ENCODE assay signal across 15 cellular contexts in genomic region chr5:1509346-1510085, GRCh38. TPM values are rescaled to one million over a fixed set of nuclear protein-coding genes. Genes with fewer than 3 reads are reported as not detected.
A peak's percentile ranks its signal among the peaks of the same experiment; 100 is the strongest.
DNase-seq lines count a peak whose midpoint lies in the region; ATAC-seq, FAIRE-seq and TF ChIP-seq lines count a peak whose summit lies in the region.
"Had no signal": no experiment of that assay in that cellular context is flagged by ENCODE, and none has a peak within 500 bp of the region (broad histone marks: within the 10 kb centered on the region; RNA-seq: fewer than 3 reads in every experiment).

No MANE protein-coding gene starts in this region.

- peaks cover 2% of the 10 kb centered on the region; the same call in 1 of the 2 replicates for H3K23me2 ChIP-seq in H1 (ENCODE audit: low read depth, low read length)

- no peak overlapping the region; the same call in 1 of the 2 replicates for H2BK5ac ChIP-seq in H1 (ENCODE audit: low read depth, low read length)

- 93% methylated on average over 30 of the region's 30 CpGs; no CpG with 5 or more reads in 1 of the 2 experiments for WGBS in H1 (ENCODE audit: extremely low coverage in 1 of 2, insufficient coverage in 1 of 2, insufficient read length in 1 of 2, insufficient replicate concordance in 2 of 2, low coverage in 1 of 2, low lambda C conversion rate in 2 of 2, missing lambda C conversion rate in 1 of 2), 2 experiments
- 91% methylated on average over 29 to 30 of the region's 30 CpGs for WGBS in esophagus squamous epithelium, 2 donors

- peaks cover 35% of the 10 kb centered on the region for H3K79me1 ChIP-seq in H1 (ENCODE audit: low read depth, low read length)

- FAIRE-seq in H1 (lab: Jason Lieb, UNC): no peak
- FAIRE-seq: GM19239 had no signal

- H3K36me3 Mint-ChIP-seq in IgD-negative memory B cell (no peaks in the 10 kb centered on the region), osteocyte (ENCODE audit: unreplicated experiment) (peaks cover 3% of the 10 kb centered on the region)

- ATAC-seq in HG02571 (IDR thresholded peaks at IDR 0.05; ENCODE audit: unreplicated experiment) (no peak), GM18868 (IDR thresholded peaks at IDR 0.05; ENCODE audit: unreplicated experiment) (no peak)

- POLR2A ChIA-PET in H1 (lab: Charles Lee; ENCODE audit: partially characterized antibody): interaction anchor here (0.7 to 2.3 kb wide), 5 partner anchors 8 to 15 kb away, joined by 3 to 5 read pairs (median 3); partner anchors contain the start of gene LPCAT1

- no peak overlapping the region for H2AFZ ChIP-seq in H1 (ENCODE audit: low read length)

- H3K27me3 ChIP-seq in BE2C (no peaks in the 10 kb centered on the region), H1 (replicated peaks in 1 of 4; ENCODE audit: control insufficient read depth in 3 of 4, extremely low read depth in 1 of 4, insufficient read depth in 3 of 4, low read length in 3 of 4) (no peaks in the 10 kb centered on the region), esophagus squamous epithelium (no peaks in the 10 kb centered on the region)
- H3K27me3 ChIP-seq: BLaER1, SJSA1, tibial nerve had no signal

- no peak overlapping the region for H3K4me2 ChIP-seq in H1 (ENCODE audit: insufficient read depth in 1 of 2, low read depth in 2 of 2, low read length in 2 of 2)
- H3K4me2 ChIP-seq: BLaER1 had no signal

- H4K8ac ChIP-seq in H1 (ENCODE audit: extremely low read depth, insufficient read depth, low read length): 0 out of 2 replicates have a peak overlapping the region, but pooled peaks have one; percentile 3

- intact Hi-C loops in esophagus squamous epithelium (cut with DNase I): no loop called here

- peak; percentile 2 for DNase-seq in BE2C
- DNase-seq in H1 (ENCODE audit: low read depth in 1 of 2, low spot score in 2 of 2): peak in 1 of 2 experiments; percentile 40
- DNase-seq in osteocyte (ENCODE audit: extremely low spot score, unreplicated experiment): peak; percentile 77
- DNase-seq in esophagus squamous epithelium (lab: John Stamatoyannopoulos, UW): no peak
- DNase-seq: mesenchymal stem cell, NCI-H1105 treated with DMSO at 0.1 percent for 48 hours, NCI-H345 had no signal

- H3K4ac ChIP-seq in H1 (replicated peaks; ENCODE audit: insufficient read length, low read depth, low read length): no peak overlapping the region

- H3K18ac ChIP-seq in H1 (ENCODE audit: extremely low read depth, low read length): no peak overlapping the region

- H4K20me1 ChIP-seq in H1 (replicated peaks in 1 of 2; ENCODE audit: control insufficient read depth in 1 of 2, insufficient read depth in 2 of 2, low read length in 2 of 2): peaks cover 27 to 66% of the 10 kb centered on the region in 2 experiments

- TF ChIP-seq POLR2A in H1 (IDR thresholded peaks at IDR 0.05; ENCODE audit: control extremely low read depth in 1 of 2, low read depth in 2 of 2, low read length in 2 of 2) (no peak), esophagus squamous epithelium (IDR thresholded peaks at IDR 0.05) (no peak)

- peaks cover 64 to 98% of the 10 kb centered on the region in 2 experiments for H3K79me2 ChIP-seq in H1 (ENCODE audit: control insufficient read depth in 1 of 2, insufficient read depth in 2 of 2, low read length in 2 of 2)

- no peak overlapping the region for H4K91ac ChIP-seq in H1 (replicated peaks; ENCODE audit: insufficient read length, low read length)

- no peak overlapping the region for H3K9ac ChIP-seq in H1 (replicated peaks in 1 of 4; ENCODE audit: extremely low read depth in 1 of 4, low read depth in 3 of 4, low read length in 3 of 4)
- H3K9ac ChIP-seq: BLaER1 had no signal

- H3K27ac Mint-ChIP-seq in IgD-negative memory B cell: peak overlapping the region; percentile 89 to 96 (median 90)
- no peak overlapping the region for H3K27ac Mint-ChIP-seq in osteocyte (ENCODE audit: unreplicated experiment)
- H3K27ac Mint-ChIP-seq: dendritic cell treated with granulocyte-macrophage colony-stimulating factor and Interleukin-4, amounts not matched to agents 40 ng/mL and 50 ng/mL, for 4 days had no signal

- H3K4me3 ChIP-seq in BE2C (ENCODE audit: low read depth, low read length) (no peak overlapping the region), H1 (ENCODE audit: extremely low read depth in 1 of 4, insufficient read depth in 2 of 4, low read depth in 3 of 4, low read length in 4 of 4) (no peak overlapping the region), esophagus squamous epithelium (no peak overlapping the region)
- H3K4me3 ChIP-seq: BLaER1, SJSA1, tibial nerve had no signal

- no peak overlapping the region for H3K56ac ChIP-seq in H1 (replicated peaks; ENCODE audit: insufficient read length, low read depth, low read length)

- no peak overlapping the region for H4K5ac ChIP-seq in H1 (ENCODE audit: insufficient read length, low read depth, low read length)

- H2BK20ac ChIP-seq in H1 (ENCODE audit: low read length): no peak overlapping the region

- no peaks in the 10 kb centered on the region for H3K9me3 Mint-ChIP-seq in IgD-negative memory B cell
- no peaks in the 10 kb centered on the region for H3K9me3 Mint-ChIP-seq in osteocyte (ENCODE audit: unreplicated experiment)
- H3K9me3 Mint-ChIP-seq: dendritic cell treated with granulocyte-macrophage colony-stimulating factor and Interleukin-4, amounts not matched to agents 40 ng/mL and 50 ng/mL, for 4 days had no signal

- no peak for TF ChIP-seq CTCF in BE2C (IDR thresholded peaks at IDR 0.05; ENCODE audit: low read depth, low read length)
- no peak for TF ChIP-seq CTCF in H1 (IDR thresholded peaks at IDR 0.05; ENCODE audit: control extremely low read depth in 1 of 3, insufficient read depth in 1 of 3, low read depth in 1 of 3, low read length in 3 of 3)
- TF ChIP-seq CTCF in osteocyte (IDR thresholded peaks at IDR 0.05): no peak
- no peak for TF ChIP-seq CTCF in esophagus squamous epithelium (IDR thresholded peaks at IDR 0.05)

- CTCF ChIA-PET in H1 (lab: Charles Lee; ENCODE audit: partially characterized antibody): interaction anchor here (1.0 to 2.1 kb wide), 3 partner anchors 13 to 92 kb away, joined by 3 to 4 read pairs (median 3); no protein-coding TSS in a partner anchor

- no peaks in the 10 kb centered on the region for H3K9me3 ChIP-seq in BE2C
- no peaks in the 10 kb centered on the region for H3K9me3 ChIP-seq in H1 (ENCODE audit: insufficient read depth in 2 of 2, low read depth in 1 of 2, low read length in 1 of 2)
- H3K9me3 ChIP-seq in esophagus squamous epithelium: no peaks in the 10 kb centered on the region
- H3K9me3 ChIP-seq: BLaER1, SJSA1, tibial nerve had no signal

- no peak for TF ChIP-seq RAD21 in H1 (IDR thresholded peaks at IDR 0.05 in 1 of 2, conservative IDR thresholded peaks at IDR 0.05 in 1 of 2; ENCODE audit: low read depth in 2 of 2, low read length in 2 of 2)

- peaks cover 2% of the 10 kb centered on the region for H3K27me3 Mint-ChIP-seq in IgD-negative memory B cell
- no peaks in the 10 kb centered on the region for H3K27me3 Mint-ChIP-seq in osteocyte (ENCODE audit: unreplicated experiment)
- H3K27me3 Mint-ChIP-seq: dendritic cell treated with granulocyte-macrophage colony-stimulating factor and Interleukin-4, amounts not matched to agents 40 ng/mL and 50 ng/mL, for 4 days had no signal

- H2BK15ac ChIP-seq in H1 (ENCODE audit: low read length): no peak overlapping the region

- H3K4me1 ChIP-seq in BE2C (no peaks in the 10 kb centered on the region), H1 (replicated peaks in 1 of 4; ENCODE audit: control insufficient read depth in 3 of 4, insufficient read depth in 4 of 4, low read length in 3 of 4) (peaks cover 7 to 62% (median 53%) of the 10 kb centered on the region in 4 experiments), esophagus squamous epithelium (peaks cover 0 to 10% (median 0%) of the 10 kb centered on the region in 3 donors)

- H3K23ac ChIP-seq in H1 (ENCODE audit: insufficient read length): no peak overlapping the region

- no peak overlapping the region for H2AK5ac ChIP-seq in H1 (ENCODE audit: low read depth, low read length)

- peak overlapping the region in 2 of 4 donors; percentile 77 to 85 for H3K4me3 Mint-ChIP-seq in IgD-negative memory B cell
- H3K4me3 Mint-ChIP-seq in osteocyte (ENCODE audit: unreplicated experiment): no peak overlapping the region
- H3K4me3 Mint-ChIP-seq: dendritic cell treated with granulocyte-macrophage colony-stimulating factor and Interleukin-4, amounts not matched to agents 40 ng/mL and 50 ng/mL, for 4 days had no signal

- H2BK120ac ChIP-seq in H1 (replicated peaks; ENCODE audit: low read depth, low read length): no peak overlapping the region

- H2BK12ac ChIP-seq in H1 (ENCODE audit: low read depth, low read length): no peak overlapping the region

- no peak overlapping the region for H3K14ac ChIP-seq in H1 (ENCODE audit: insufficient read length)

- no peak overlapping the region for H3K27ac ChIP-seq in H1 (ENCODE audit: low read depth, low read length)
- H3K27ac ChIP-seq in esophagus squamous epithelium: no peak overlapping the region
- H3K27ac ChIP-seq: BLaER1, SJSA1, tibial nerve had no signal

- no peak for TF ChIP-seq EP300 in H1 (IDR thresholded peaks at IDR 0.05; ENCODE audit: borderline replicate concordance in 1 of 2, low read depth in 2 of 2, low read length in 2 of 2)

- H3K36me3 ChIP-seq in BE2C (peaks cover 12% of the 10 kb centered on the region), H1 (ENCODE audit: control insufficient read depth in 2 of 4, insufficient read depth in 4 of 4, low read length in 3 of 4) (peaks cover 6 to 45% (median 14%) of the 10 kb centered on the region in 4 experiments), esophagus squamous epithelium (peaks cover 0 to 42% (median 5%) of the 10 kb centered on the region in 3 donors)

- H3K4me1 Mint-ChIP-seq in IgD-negative memory B cell (peaks cover 29 to 43% (median 36%) of the 10 kb centered on the region in 3 donors), osteocyte (ENCODE audit: unreplicated experiment) (peaks cover 7% of the 10 kb centered on the region)

TF ChIP-seq in H1, 55 proteins besides CTCF, POLR2A, EP300 and RAD21 (continues in another document):
- TF ChIP-seq BACH1 (IDR thresholded peaks at IDR 0.05; ENCODE audit: low read length) (no peak), JUN (IDR thresholded peaks at IDR 0.05; ENCODE audit: low read depth, low read length) (no peak), PHF8 (conservative IDR thresholded peaks at IDR 0.05; ENCODE audit: low read depth, low read length) (no peak)

RNA-seq across cellular contexts. Expression of gene LPCAT1, which starts 14.2 kb away (rescaled TPM):
- 28.2 TPM for polyA plus RNA-seq in BE2C (2012; ENCODE audit: insufficient read depth, insufficient read length, low read depth)
- polyA plus RNA-seq in IgD-negative memory B cell (76.4 TPM), H1 (2011; rRNA removed) (107 and 168 TPM in 2 replicates)
- 260 and 266 TPM in 2 replicates for total RNA-seq in H1 (2021; fragmentation: NEBNext Ultra II Directional; extraction: Animal tissue kit (Norgen Biotek cat#: 25700))
- polyA plus RNA-seq in H1 (2011; cell fraction: cytosol; rRNA removed): 145 TPM
- 161 TPM for polyA plus RNA-seq in H1 (2011; cell fraction: nucleus; rRNA removed)
- polyA plus RNA-seq in H1 (2012, experiment 1 of 2): 129 to 148 TPM (median 136 TPM) in 4 replicates
- 146 TPM for polyA plus RNA-seq in H1 (2012, experiment 2 of 2)
- 245 TPM for polyA plus RNA-seq in H1 (2013, experiment 1 of 2)
- 311 TPM for polyA plus RNA-seq in H1 (2013, experiment 2 of 2)
- 76.4 and 90.5 TPM in 2 replicates for polyA minus RNA-seq in H1 (2011; rRNA and poly(A)+ RNA removed)
- 92.9 TPM for polyA minus RNA-seq in H1 (2011; cell fraction: cytosol; rRNA and poly(A)+ RNA removed)
- polyA minus RNA-seq in H1 (2011; cell fraction: nucleus; rRNA and poly(A)+ RNA removed): 64.8 TPM
- total RNA-seq in osteocyte (37.9 and 39.9 TPM in 2 replicates), esophagus squamous epithelium (10 to 100 TPM in 3 of 4 donors, 1 to 10 TPM in 1; 7.7 to 44.8 (median 12.0) TPM)
